Comparison of ENCODE assay signal across 1 cellular context in the genomic region with DNA sequence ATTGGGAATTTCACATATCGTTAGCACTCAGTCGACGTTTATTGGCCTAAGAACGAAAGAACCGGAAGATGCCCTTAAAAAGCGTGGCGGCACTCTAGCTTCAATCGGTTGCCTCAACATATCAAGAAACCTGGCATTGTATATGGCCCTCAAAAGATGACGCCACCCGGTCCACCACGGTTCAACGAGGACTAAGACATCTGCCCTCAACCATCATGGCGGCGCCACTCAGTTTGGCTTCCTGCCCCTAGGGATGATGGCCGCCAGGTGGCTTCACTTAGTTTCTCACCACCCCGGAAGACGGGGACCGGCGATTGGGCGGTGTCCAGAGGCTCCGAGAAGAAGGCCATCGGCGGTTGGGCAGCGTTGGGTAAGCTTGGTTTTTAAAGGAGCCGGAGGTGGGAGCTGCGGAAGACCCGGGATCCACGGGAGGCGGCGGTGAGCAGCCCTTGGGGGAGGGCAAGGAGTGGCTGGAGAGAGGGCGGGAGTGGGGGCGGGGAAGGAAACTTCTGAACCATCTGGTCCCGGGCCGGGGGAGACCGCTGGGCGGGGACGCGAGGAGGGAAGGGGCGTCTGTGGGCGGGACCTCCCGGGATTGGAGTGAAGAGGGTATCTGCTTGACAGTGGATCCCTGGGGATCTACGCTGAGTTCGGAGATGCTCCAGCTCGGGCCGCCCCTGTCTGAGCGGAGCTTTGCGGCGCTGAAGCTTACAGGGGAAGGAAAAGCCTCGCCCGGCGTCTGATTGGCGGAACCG.
TF ChIP-seq lines count a peak whose summit lies in the region.

A gene (plus strand): TSS at position 592 of the 755 bp plus-strand sequence. CDS start 686 bp downstream, outside the sequence.

TF ChIP-seq in GM12878, 131 proteins besides CTCF, POLR2A, EP300 and RAD21 (continued from another document):
- TF ChIP-seq, protein P1, sequence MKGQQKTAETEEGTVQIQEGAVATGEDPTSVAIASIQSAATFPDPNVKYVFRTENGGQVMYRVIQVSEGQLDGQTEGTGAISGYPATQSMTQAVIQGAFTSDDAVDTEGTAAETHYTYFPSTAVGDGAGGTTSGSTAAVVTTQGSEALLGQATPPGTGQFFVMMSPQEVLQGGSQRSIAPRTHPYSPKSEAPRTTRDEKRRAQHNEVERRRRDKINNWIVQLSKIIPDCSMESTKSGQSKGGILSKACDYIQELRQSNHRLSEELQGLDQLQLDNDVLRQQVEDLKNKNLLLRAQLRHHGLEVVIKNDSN (IDR thresholded peaks at IDR 0.05; ENCODE audit: borderline replicate concordance, extremely low read length, insufficient read depth, low read depth, low read length): no peak
- TF ChIP-seq TBL1XR1 (IDR thresholded peaks at IDR 0.05; ENCODE audit: low read depth, low read length) (peak; percentile 79), HCFC1 (IDR thresholded peaks at IDR 0.05; ENCODE audit: low read length) (peak; percentile 97), RELA (IDR thresholded peaks at IDR 0.05; ENCODE audit: borderline replicate concordance, partially characterized antibody) (peak; percentile 21), FOS (IDR thresholded peaks at IDR 0.05; ENCODE audit: borderline replicate concordance, extremely low read depth, insufficient read length) (peak; percentile 77), CHD1 (IDR thresholded peaks at IDR 0.05; ENCODE audit: low read depth, low read length) (0 out of 2 replicates have a peak, but pooled peaks have one; percentile 36)
- TF ChIP-seq, protein P2, sequence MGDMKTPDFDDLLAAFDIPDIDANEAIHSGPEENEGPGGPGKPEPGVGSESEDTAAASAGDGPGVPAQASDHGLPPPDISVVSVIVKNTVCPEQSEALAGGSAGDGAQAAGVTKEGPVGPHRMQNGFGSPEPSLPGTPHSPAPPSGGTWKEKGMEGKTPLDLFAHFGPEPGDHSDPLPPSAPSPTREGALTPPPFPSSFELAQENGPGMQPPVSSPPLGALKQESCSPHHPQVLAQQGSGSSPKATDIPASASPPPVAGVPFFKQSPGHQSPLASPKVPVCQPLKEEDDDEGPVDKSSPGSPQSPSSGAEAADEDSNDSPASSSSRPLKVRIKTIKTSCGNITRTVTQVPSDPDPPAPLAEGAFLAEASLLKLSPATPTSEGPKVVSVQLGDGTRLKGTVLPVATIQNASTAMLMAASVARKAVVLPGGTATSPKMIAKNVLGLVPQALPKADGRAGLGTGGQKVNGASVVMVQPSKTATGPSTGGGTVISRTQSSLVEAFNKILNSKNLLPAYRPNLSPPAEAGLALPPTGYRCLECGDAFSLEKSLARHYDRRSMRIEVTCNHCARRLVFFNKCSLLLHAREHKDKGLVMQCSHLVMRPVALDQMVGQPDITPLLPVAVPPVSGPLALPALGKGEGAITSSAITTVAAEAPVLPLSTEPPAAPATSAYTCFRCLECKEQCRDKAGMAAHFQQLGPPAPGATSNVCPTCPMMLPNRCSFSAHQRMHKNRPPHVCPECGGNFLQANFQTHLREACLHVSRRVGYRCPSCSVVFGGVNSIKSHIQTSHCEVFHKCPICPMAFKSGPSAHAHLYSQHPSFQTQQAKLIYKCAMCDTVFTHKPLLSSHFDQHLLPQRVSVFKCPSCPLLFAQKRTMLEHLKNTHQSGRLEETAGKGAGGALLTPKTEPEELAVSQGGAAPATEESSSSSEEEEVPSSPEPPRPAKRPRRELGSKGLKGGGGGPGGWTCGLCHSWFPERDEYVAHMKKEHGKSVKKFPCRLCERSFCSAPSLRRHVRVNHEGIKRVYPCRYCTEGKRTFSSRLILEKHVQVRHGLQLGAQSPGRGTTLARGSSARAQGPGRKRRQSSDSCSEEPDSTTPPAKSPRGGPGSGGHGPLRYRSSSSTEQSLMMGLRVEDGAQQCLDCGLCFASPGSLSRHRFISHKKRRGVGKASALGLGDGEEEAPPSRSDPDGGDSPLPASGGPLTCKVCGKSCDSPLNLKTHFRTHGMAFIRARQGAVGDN (IDR thresholded peaks at IDR 0.05): peak; percentile 54; the same call in 1 of the 2 replicates
- TF ChIP-seq, protein P3, sequence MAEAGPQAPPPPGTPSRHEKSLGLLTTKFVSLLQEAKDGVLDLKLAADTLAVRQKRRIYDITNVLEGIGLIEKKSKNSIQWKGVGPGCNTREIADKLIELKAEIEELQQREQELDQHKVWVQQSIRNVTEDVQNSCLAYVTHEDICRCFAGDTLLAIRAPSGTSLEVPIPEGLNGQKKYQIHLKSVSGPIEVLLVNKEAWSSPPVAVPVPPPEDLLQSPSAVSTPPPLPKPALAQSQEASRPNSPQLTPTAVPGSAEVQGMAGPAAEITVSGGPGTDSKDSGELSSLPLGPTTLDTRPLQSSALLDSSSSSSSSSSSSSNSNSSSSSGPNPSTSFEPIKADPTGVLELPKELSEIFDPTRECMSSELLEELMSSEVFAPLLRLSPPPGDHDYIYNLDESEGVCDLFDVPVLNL (IDR thresholded peaks at IDR 0.05; ENCODE audit: low read depth, low read length): peak; percentile 49; the same call in 1 of the 2 replicates
- TF ChIP-seq, protein P4, sequence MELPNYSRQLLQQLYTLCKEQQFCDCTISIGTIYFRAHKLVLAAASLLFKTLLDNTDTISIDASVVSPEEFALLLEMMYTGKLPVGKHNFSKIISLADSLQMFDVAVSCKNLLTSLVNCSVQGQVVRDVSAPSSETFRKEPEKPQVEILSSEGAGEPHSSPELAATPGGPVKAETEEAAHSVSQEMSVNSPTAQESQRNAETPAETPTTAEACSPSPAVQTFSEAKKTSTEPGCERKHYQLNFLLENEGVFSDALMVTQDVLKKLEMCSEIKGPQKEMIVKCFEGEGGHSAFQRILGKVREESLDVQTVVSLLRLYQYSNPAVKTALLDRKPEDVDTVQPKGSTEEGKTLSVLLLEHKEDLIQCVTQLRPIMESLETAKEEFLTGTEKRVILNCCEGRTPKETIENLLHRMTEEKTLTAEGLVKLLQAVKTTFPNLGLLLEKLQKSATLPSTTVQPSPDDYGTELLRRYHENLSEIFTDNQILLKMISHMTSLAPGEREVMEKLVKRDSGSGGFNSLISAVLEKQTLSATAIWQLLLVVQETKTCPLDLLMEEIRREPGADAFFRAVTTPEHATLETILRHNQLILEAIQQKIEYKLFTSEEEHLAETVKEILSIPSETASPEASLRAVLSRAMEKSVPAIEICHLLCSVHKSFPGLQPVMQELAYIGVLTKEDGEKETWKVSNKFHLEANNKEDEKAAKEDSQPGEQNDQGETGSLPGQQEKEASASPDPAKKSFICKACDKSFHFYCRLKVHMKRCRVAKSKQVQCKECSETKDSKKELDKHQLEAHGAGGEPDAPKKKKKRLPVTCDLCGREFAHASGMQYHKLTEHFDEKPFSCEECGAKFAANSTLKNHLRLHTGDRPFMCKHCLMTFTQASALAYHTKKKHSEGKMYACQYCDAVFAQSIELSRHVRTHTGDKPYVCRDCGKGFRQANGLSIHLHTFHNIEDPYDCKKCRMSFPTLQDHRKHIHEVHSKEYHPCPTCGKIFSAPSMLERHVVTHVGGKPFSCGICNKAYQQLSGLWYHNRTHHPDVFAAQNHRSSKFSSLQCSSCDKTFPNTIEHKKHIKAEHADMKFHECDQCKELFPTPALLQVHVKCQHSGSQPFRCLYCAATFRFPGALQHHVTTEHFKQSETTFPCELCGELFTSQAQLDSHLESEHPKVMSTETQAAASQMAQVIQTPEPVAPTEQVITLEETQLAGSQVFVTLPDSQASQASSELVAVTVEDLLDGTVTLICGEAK (IDR thresholded peaks at IDR 0.05; ENCODE audit: borderline replicate concordance): peak; percentile 84
TF ChIP-seq in GM12878: peak in this region for 47.
